ENCODE assay signal across 7 cellular contexts in genomic region chr6:144977250-144977864, GRCh38.
A peak's percentile ranks its signal among the peaks of the same experiment; 100 is the strongest.
DNase-seq lines count a peak whose midpoint lies in the region.
"Not testable (repeated sequence)": the region's sequence is repeated elsewhere in the genome, so short reads cannot be mapped to it uniquely, and the experiment has no call there.

No MANE protein-coding gene starts in this region.

- H4K8ac ChIP-seq in neuronal stem cell (ENCODE audit: low read depth, low read length): not testable (repeated sequence)

- H2AK5ac ChIP-seq in neuronal stem cell (ENCODE audit: low read depth, low read length): not testable (repeated sequence)

- not testable (repeated sequence) for H3K27ac ChIP-seq in neuronal stem cell (replicated peaks; ENCODE audit: low read length)

- peak overlapping the region; percentile 93 for H3K18ac ChIP-seq in neuronal stem cell (ENCODE audit: low read length)

- H2BK12ac ChIP-seq in neuronal stem cell (ENCODE audit: low read length): not testable (repeated sequence)

- not testable (repeated sequence) for H3K14ac ChIP-seq in neuronal stem cell (ENCODE audit: low read length)

- H3K9me3 ChIP-seq in neuronal stem cell (replicated peaks in 1 of 2; ENCODE audit: control insufficient read depth in 2 of 2, insufficient read depth in 1 of 2, low read depth in 1 of 2, low read length in 2 of 2): not testable (repeated sequence)

- not testable (repeated sequence) for H3K9ac ChIP-seq in neuronal stem cell (ENCODE audit: low read depth, low read length, poor library complexity)

- H3K4me3 ChIP-seq in neuronal stem cell (ENCODE audit: low read length in 2 of 2): peak overlapping the region in 1 of 2 donors; percentile 29

- DNase-seq in ELF-1 (ENCODE audit: low read depth, low spot score) (peak; percentile 89), M059J (ENCODE audit: low read depth) (peak; percentile 38), NCI-H345 treated with DMSO at 0.1 percent for 48 hours (lab: John Stamatoyannopoulos, UW; ENCODE audit: unreplicated experiment) (peak; percentile 44), ecto neural progenitor cell (ENCODE audit: low spot score) (peak; percentile 79), iPS-NIHi11 (ENCODE audit: low spot score) (peak; percentile 53), neuronal stem cell (ENCODE audit: low spot score) (peak; percentile 56)

- H3K27me3 Mint-ChIP-seq in T-helper 1 cell treated with Interleukin-12 subunit alpha and Interleukin-12 subunit beta and Interleukin-4 antibody, amounts not matched to agents 30 μg/mL and 1 μg/mL, for 36 hours (ENCODE audit: low read depth): not testable (repeated sequence)

- H4K91ac ChIP-seq in neuronal stem cell (ENCODE audit: low read depth, low read length, poor library complexity): not testable (repeated sequence)

- not testable (repeated sequence) for H2BK120ac ChIP-seq in neuronal stem cell (ENCODE audit: low read depth, low read length)

- peak overlapping the region; percentile 85 for H2AFZ ChIP-seq in neuronal stem cell (ENCODE audit: low read length)

- not testable (repeated sequence) for H3K4me1 ChIP-seq in neuronal stem cell (ENCODE audit: control insufficient read depth in 2 of 2, insufficient read depth in 1 of 2, low read depth in 1 of 2, low read length in 2 of 2)

- not testable (repeated sequence) for H3K27me3 ChIP-seq in neuronal stem cell (ENCODE audit: control insufficient read depth in 3 of 3, insufficient read depth in 3 of 3, low read depth in 1 of 3, low read length in 3 of 3)

- H3K4me1 Mint-ChIP-seq in T-helper 1 cell treated with Interleukin-12 subunit alpha and Interleukin-12 subunit beta and Interleukin-4 antibody, amounts not matched to agents 30 μg/mL and 1 μg/mL, for 36 hours (ENCODE audit: low read depth): not testable (repeated sequence)

- not testable (repeated sequence) for H3K4me2 ChIP-seq in neuronal stem cell (ENCODE audit: insufficient read depth, low read length, poor library complexity, severe bottlenecking)

- not testable (repeated sequence) for H3K4ac ChIP-seq in neuronal stem cell (ENCODE audit: low read length)

- H3K4me3 Mint-ChIP-seq in T-helper 1 cell treated with Interleukin-12 subunit alpha and Interleukin-12 subunit beta and Interleukin-4 antibody, amounts not matched to agents 30 μg/mL and 1 μg/mL, for 36 hours: peak overlapping the region; percentile 11

- not testable (repeated sequence) for H3K36me3 ChIP-seq in neuronal stem cell (replicated peaks in 1 of 2; ENCODE audit: control insufficient read depth in 2 of 2, insufficient read depth in 2 of 2, low read length in 2 of 2)

- no CpG with 5 or more reads among the region's 8 CpGs for WGBS in neuronal stem cell (ENCODE audit: extremely low coverage in 2 of 2, insufficient read length in 2 of 2, insufficient replicate concordance in 1 of 2), 2 donors

- not testable (repeated sequence) for H3K36me3 Mint-ChIP-seq in T-helper 1 cell treated with Interleukin-12 subunit alpha and Interleukin-12 subunit beta and Interleukin-4 antibody, amounts not matched to agents 30 μg/mL and 1 μg/mL, for 36 hours (ENCODE audit: low read depth)

- H3K9me3 Mint-ChIP-seq in T-helper 1 cell treated with Interleukin-12 subunit alpha and Interleukin-12 subunit beta and Interleukin-4 antibody, amounts not matched to agents 30 μg/mL and 1 μg/mL, for 36 hours: not testable (repeated sequence)

- H2BK5ac ChIP-seq in neuronal stem cell (ENCODE audit: low read length): not testable (repeated sequence)

- not testable (repeated sequence) for H3K23ac ChIP-seq in neuronal stem cell (ENCODE audit: low read depth, low read length, poor library complexity)

- H3K79me1 ChIP-seq in neuronal stem cell (ENCODE audit: low read depth, low read length): not testable (repeated sequence)

- not testable (repeated sequence) for H2BK15ac ChIP-seq in neuronal stem cell (ENCODE audit: low read length)

- not testable (repeated sequence) for H3K27ac Mint-ChIP-seq in T-helper 1 cell treated with Interleukin-12 subunit alpha and Interleukin-12 subunit beta and Interleukin-4 antibody, amounts not matched to agents 30 μg/mL and 1 μg/mL, for 36 hours

Comparison
In these comparisons a context has a peak if more than half of its experiments do, and no peak if none do; other contexts are left out.
1. DNase-seq: peak in every context shown above with its lines; median percentile 89 in ELF-1; 79 in ecto neural progenitor cell; 56 in neuronal stem cell; 53 in iPS-NIHi11; 44 in NCI-H345 treated with DMSO at 0.1 percent for 48 hours; 38 in M059J.